17 cellular contexts compared by ENCODE assay signal in the genomic region with DNA sequence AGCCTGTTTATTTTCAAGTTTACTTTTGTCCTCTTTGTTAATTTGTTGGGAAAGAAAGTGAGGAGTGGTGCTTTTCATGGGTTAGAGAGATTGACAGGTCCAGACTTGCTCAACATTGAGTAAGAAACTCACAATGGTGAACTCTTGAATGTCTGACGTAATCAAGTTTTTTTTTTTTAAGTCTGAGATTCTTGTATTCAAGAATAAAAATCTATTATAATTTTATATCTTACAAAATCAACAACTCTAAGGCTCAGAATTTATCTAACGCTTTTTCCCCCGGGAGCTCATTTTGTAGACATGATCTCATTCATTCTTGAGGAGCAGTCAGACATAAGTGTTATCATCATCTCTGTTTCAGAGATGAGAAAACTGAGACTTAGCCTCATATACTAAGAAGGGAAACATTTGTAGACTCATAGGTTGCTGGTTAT. TPM values are rescaled to one million over a fixed set of nuclear protein-coding genes. Genes with fewer than 3 reads are reported as not detected.
DNase-seq lines count a peak whose midpoint lies in the region; ATAC-seq, FAIRE-seq and TF ChIP-seq lines count a peak whose summit lies in the region.
"Had no signal": no experiment of that assay in that cellular context is flagged by ENCODE, and none has a peak within 500 bp of the region (broad histone marks: within the 10 kb centered on the region; RNA-seq: fewer than 3 reads in every experiment).

No MANE protein-coding gene starts in this region.

- CTCF ChIA-PET in activated CD8-positive, alpha-beta T cell treated with anti-CD3 and anti-CD28 coated beads for 36 hours (lab: Charles Lee), result no interaction called here
- CTCF ChIA-PET in activated CD8-positive, alpha-beta T cell treated with anti-CD3 and anti-CD28 coated beads, Interleukin-2, amount 10 ng/mL, durations not matched to agents 7 days and 5 days (lab: Charles Lee), result interaction anchor here (1.6 kb wide), 1 partner anchor 73 kb away, joined by 4 read pairs; no protein-coding TSS in a partner anchor
- CTCF ChIA-PET in K562 (lab: Yijun Ruan, JAX; ENCODE audit: low intra/inter-chr PET ratio), result no interaction called here

- peak overlapping the region; percentile 9 for H3K27ac Mint-ChIP-seq in activated CD8-positive, alpha-beta T cell treated with anti-CD3 and anti-CD28 coated beads for 36 hours
- H3K27ac Mint-ChIP-seq in activated CD8-positive, alpha-beta T cell treated with anti-CD3 and anti-CD28 coated beads, Interleukin-2, amount 10 ng/mL, durations not matched to agents 7 days and 5 days, result no peak overlapping the region

- FAIRE-seq in K562 (lab: Jason Lieb, UNC) (no peak), urothelium cell line (lab: Jason Lieb, UNC) (no peak)

- intact Hi-C loops in activated CD8-positive, alpha-beta T cell treated with anti-CD3 and anti-CD28 coated beads for 36 hours (cut with micrococcal nuclease), result no loop called here
- intact Hi-C loops in K562 (cut with micrococcal nuclease), result no loop called here
- intact Hi-C loops in left ventricle myocardium superior (cut with micrococcal nuclease), result loop anchor here (10.0 kb wide), 1 partner anchor 47 kb away; no protein-coding TSS in a partner anchor

- TF ChIP-seq EP300 in K562 (IDR thresholded peaks at IDR 0.05; ENCODE audit: low read length), result no peak

- H3K27me3 ChIP-seq in K562 (ENCODE audit: control insufficient read depth in 2 of 2, insufficient read depth in 2 of 2, low read length in 2 of 2), result no peaks in the 10 kb centered on the region
- H3K27me3 ChIP-seq: adrenal gland, tibial artery had no signal

- H3K36me3 ChIP-seq in K562 (ENCODE audit: control insufficient read depth, insufficient read depth, low read length), result no peaks in the 10 kb centered on the region
- H3K36me3 ChIP-seq: adrenal gland, tibial artery had no signal

- TF ChIP-seq POLR2A in K562 (conservative IDR thresholded peaks at IDR 0.05), result no peak

- WGBS in K562 (ENCODE audit: insufficient coverage, low coverage, missing lambda C conversion rate), result 53% methylated on average over 3 of the region's 3 CpGs

- in situ Hi-C loops in K562 (cut with MboI), result no loop called here

- no peaks in the 10 kb centered on the region for H3K79me2 ChIP-seq in K562 (ENCODE audit: control insufficient read depth, insufficient read depth, low read length)
- H3K79me2 ChIP-seq: parathyroid adenoma had no signal

- H3K9ac ChIP-seq in K562 (ENCODE audit: insufficient read depth in 1 of 2, low read depth in 2 of 2, low read length in 2 of 2), result no peak overlapping the region
- H3K9ac ChIP-seq: parathyroid adenoma had no signal

- BruUV-seq in K562 (replicated peaks; lab: Mats Ljungman, UMichigan), result no TSS peak

- H2AFZ ChIP-seq in K562 (ENCODE audit: low read depth, low read length), result no peak overlapping the region
- H2AFZ ChIP-seq: parathyroid adenoma had no signal

- no peaks in the 10 kb centered on the region for H4K20me1 ChIP-seq in K562 (replicated peaks; ENCODE audit: control insufficient read depth, insufficient read depth, low read length)

- no peak for TF ChIP-seq RAD21 in K562 (CRISPR knock-in tag; conservative IDR thresholded peaks at IDR 0.05 in 1 of 2, IDR thresholded peaks at IDR 0.05 in 1 of 2)

- H3K9me1 ChIP-seq in K562 (ENCODE audit: control insufficient read depth, insufficient read depth, low read length), result no peaks in the 10 kb centered on the region

- no peak for ATAC-seq in activated CD8-positive, alpha-beta T cell treated with anti-CD3 and anti-CD28 coated beads for 36 hours
- ATAC-seq in activated CD8-positive, alpha-beta T cell treated with anti-CD3 and anti-CD28 coated beads, Interleukin-2, amount 10 ng/mL, durations not matched to agents 7 days and 5 days, result no peak
- no peak for ATAC-seq in K562
- peak; percentile 74 for ATAC-seq in left ventricle myocardium superior
- no peak for ATAC-seq in HG03342 (IDR thresholded peaks at IDR 0.05; ENCODE audit: unreplicated experiment)

- POLR2A ChIA-PET in activated CD8-positive, alpha-beta T cell treated with anti-CD3 and anti-CD28 coated beads for 36 hours (lab: Charles Lee), result no interaction called here
- POLR2A ChIA-PET in activated CD8-positive, alpha-beta T cell treated with anti-CD3 and anti-CD28 coated beads, Interleukin-2, amount 10 ng/mL, durations not matched to agents 7 days and 5 days (lab: Charles Lee), result no interaction called here
- POLR2A ChIA-PET in K562 (lab: Yijun Ruan, JAX), result interaction anchor here (1.1 to 1.4 kb wide), 2 partner anchors 32 to 67 kb away, joined by 3 to 4 read pairs; no protein-coding TSS in a partner anchor

- H3K4me2 ChIP-seq in K562 (ENCODE audit: insufficient read depth, low read length), result no peak overlapping the region

- no peak for TF ChIP-seq CTCF in activated CD8-positive, alpha-beta T cell treated with anti-CD3 and anti-CD28 coated beads for 36 hours (IDR thresholded peaks at IDR 0.05)
- TF ChIP-seq CTCF in K562 (IDR thresholded peaks at IDR 0.05 in 2 of 3, conservative IDR thresholded peaks at IDR 0.05 in 1 of 3; ENCODE audit: insufficient read depth in 2 of 3, low read depth in 1 of 3, low read length in 3 of 3), result no peak

- no peaks in the 10 kb centered on the region for H3K36me3 Mint-ChIP-seq in activated CD8-positive, alpha-beta T cell treated with anti-CD3 and anti-CD28 coated beads for 36 hours (ENCODE audit: low read depth)
- peaks cover 3% of the 10 kb centered on the region for H3K36me3 Mint-ChIP-seq in activated CD8-positive, alpha-beta T cell treated with anti-CD3 and anti-CD28 coated beads, Interleukin-2, amount 10 ng/mL, durations not matched to agents 7 days and 5 days (ENCODE audit: low read depth)

- H3K4me1 ChIP-seq in K562 (replicated peaks in 1 of 2; ENCODE audit: control insufficient read depth in 2 of 2, insufficient read depth in 2 of 2, low read length in 2 of 2), result no peaks in the 10 kb centered on the region
- H3K4me1 ChIP-seq: tibial artery had no signal

- H3K4me3 Mint-ChIP-seq in activated CD8-positive, alpha-beta T cell treated with anti-CD3 and anti-CD28 coated beads for 36 hours, result no peak overlapping the region
- no peak overlapping the region for H3K4me3 Mint-ChIP-seq in activated CD8-positive, alpha-beta T cell treated with anti-CD3 and anti-CD28 coated beads, Interleukin-2, amount 10 ng/mL, durations not matched to agents 7 days and 5 days

- H3K4me1 Mint-ChIP-seq in activated CD8-positive, alpha-beta T cell treated with anti-CD3 and anti-CD28 coated beads for 36 hours (ENCODE audit: low read depth), result no peaks in the 10 kb centered on the region
- no peaks in the 10 kb centered on the region for H3K4me1 Mint-ChIP-seq in activated CD8-positive, alpha-beta T cell treated with anti-CD3 and anti-CD28 coated beads, Interleukin-2, amount 10 ng/mL, durations not matched to agents 7 days and 5 days (ENCODE audit: low read depth)

- H3K9me3 ChIP-seq in K562 (replicated peaks; ENCODE audit: control insufficient read depth, insufficient read depth, low read depth, low read length), result no peaks in the 10 kb centered on the region
- H3K9me3 ChIP-seq: adrenal gland, tibial artery had no signal

- no peak for DNase-seq in activated CD8-positive, alpha-beta T cell treated with anti-CD3 and anti-CD28 coated beads for 36 hours
- no peak for DNase-seq in activated CD8-positive, alpha-beta T cell treated with anti-CD3 and anti-CD28 coated beads, Interleukin-2, amount 10 ng/mL, durations not matched to agents 7 days and 5 days
- no peak for DNase-seq in K562 (ENCODE audit: extremely low read depth in 1 of 4, low spot score in 3 of 4)
- no peak for DNase-seq in left ventricle myocardium superior
- DNase-seq in stromal cell of bone marrow (ENCODE audit: low read depth), result peak; percentile 17
- DNase-seq in urothelium cell line (ENCODE audit: low spot score), result no peak
- no peak for DNase-seq in cerebellar cortex (ENCODE audit: low spot score)
- DNase-seq: activated CD4-positive, CD25-positive, alpha-beta regulatory T cell treated with anti-CD3 and anti-CD28 coated beads, Interleukin-2, amount 50 U/mL, for 72 hours; activated T-cell treated with anti-CD3 and anti-CD28 coated beads, Interleukin-2, amount 50 U/mL, for 1 hour; effector CD4-positive, alpha-beta T cell; H7; OCI-M1; tibial artery had no signal

- no peak overlapping the region for H3K4me3 ChIP-seq in K562
- H3K4me3 ChIP-seq: adrenal gland, lung, tibial artery had no signal

- no peak overlapping the region for H3K27ac ChIP-seq in K562 (ENCODE audit: extremely low read depth, low read depth, low read length)
- H3K27ac ChIP-seq: parathyroid adenoma, tibial artery had no signal

- no peaks in the 10 kb centered on the region for H3K9me3 Mint-ChIP-seq in activated CD8-positive, alpha-beta T cell treated with anti-CD3 and anti-CD28 coated beads for 36 hours
- no peaks in the 10 kb centered on the region for H3K9me3 Mint-ChIP-seq in activated CD8-positive, alpha-beta T cell treated with anti-CD3 and anti-CD28 coated beads, Interleukin-2, amount 10 ng/mL, durations not matched to agents 7 days and 5 days (ENCODE audit: insufficient read depth)

- no peaks in the 10 kb centered on the region for H3K27me3 Mint-ChIP-seq in activated CD8-positive, alpha-beta T cell treated with anti-CD3 and anti-CD28 coated beads for 36 hours
- H3K27me3 Mint-ChIP-seq in activated CD8-positive, alpha-beta T cell treated with anti-CD3 and anti-CD28 coated beads, Interleukin-2, amount 10 ng/mL, durations not matched to agents 7 days and 5 days (ENCODE audit: low read depth), result no peaks in the 10 kb centered on the region

RNA-seq across cellular contexts. Expression of a gene that starts 39.1 kb away (rescaled TPM):
- total RNA-seq in activated CD8-positive, alpha-beta T cell treated with anti-CD3 and anti-CD28 coated beads for 36 hours, result 1 to 10 TPM; 1.4 to 1.8 TPM
- under 1 TPM in 1 of 2 experiments, not detected in 1; 0.31 TPM for total RNA-seq in activated CD8-positive, alpha-beta T cell treated with anti-CD3 and anti-CD28 coated beads, Interleukin-2, amount 10 ng/mL, durations not matched to agents 7 days and 5 days
- total RNA-seq in K562 (2011; cell fraction: chromatin; rRNA removed; ENCODE audit: low replicate concordance), result 38.7 and 79.0 TPM in 2 replicates
- 36.8 and 51.9 TPM in 2 replicates for total RNA-seq in K562 (2011; cell fraction: nucleolus; rRNA removed)
- 19.7 and 37.4 TPM in 2 replicates for total RNA-seq in K562 (2011; cell fraction: nucleoplasm; rRNA removed)
- total RNA-seq in K562 (2014; rRNA removed) (56.5 and 65.5 TPM in 2 replicates), K562 (2014; rRNA removed; fragmentation: Illumina TruSeq; extraction: Trizol) (9.2 and 15.2 TPM in 2 replicates), K562 (2015; rRNA removed; fragmentation: Illumina TruSeq; extraction: Trizol) (25.5 and 25.6 TPM in 2 replicates), K562 (2021) (50.0 and 55.6 TPM in 2 replicates), left ventricle myocardium superior (1.1 TPM)
- polyA plus RNA-seq in K562 (2011; rRNA removed) (12.1 and 15.3 TPM in 2 replicates), K562 (2014; fragmentation: Illumina TruSeq; extraction: Trizol) (19.7 and 33.5 TPM in 2 replicates), K562 (2014; fragmentation: Nextera tagmentation; extraction: Ambion mirVana) (under 1 TPM; 0.38 to 0.49 TPM), K562 (2014; rRNA removed) (31.4 and 33.3 TPM in 2 replicates)
- polyA plus RNA-seq in K562 (2011; cell fraction: cytosol; rRNA removed), result 14.8 and 18.5 TPM in 2 replicates
- polyA plus RNA-seq in K562 (2011; cell fraction: nucleus; rRNA removed), result 45.3 and 54.6 TPM in 2 replicates
- 34.5 and 42.4 TPM in 2 replicates for polyA plus RNA-seq in K562 (2012)
- 15.2 and 22.3 TPM in 2 replicates for polyA minus RNA-seq in K562 (2011; rRNA and poly(A)+ RNA removed)
- polyA minus RNA-seq in K562 (2011; cell fraction: cytosol; rRNA and poly(A)+ RNA removed), result 22.2 and 30.1 TPM in 2 replicates
- polyA minus RNA-seq in K562 (2011; cell fraction: nucleus; rRNA and poly(A)+ RNA removed), result 10.4 and 25.8 TPM in 2 replicates
